ENCODE assay signal across 8 cellular contexts in the genomic region with DNA sequence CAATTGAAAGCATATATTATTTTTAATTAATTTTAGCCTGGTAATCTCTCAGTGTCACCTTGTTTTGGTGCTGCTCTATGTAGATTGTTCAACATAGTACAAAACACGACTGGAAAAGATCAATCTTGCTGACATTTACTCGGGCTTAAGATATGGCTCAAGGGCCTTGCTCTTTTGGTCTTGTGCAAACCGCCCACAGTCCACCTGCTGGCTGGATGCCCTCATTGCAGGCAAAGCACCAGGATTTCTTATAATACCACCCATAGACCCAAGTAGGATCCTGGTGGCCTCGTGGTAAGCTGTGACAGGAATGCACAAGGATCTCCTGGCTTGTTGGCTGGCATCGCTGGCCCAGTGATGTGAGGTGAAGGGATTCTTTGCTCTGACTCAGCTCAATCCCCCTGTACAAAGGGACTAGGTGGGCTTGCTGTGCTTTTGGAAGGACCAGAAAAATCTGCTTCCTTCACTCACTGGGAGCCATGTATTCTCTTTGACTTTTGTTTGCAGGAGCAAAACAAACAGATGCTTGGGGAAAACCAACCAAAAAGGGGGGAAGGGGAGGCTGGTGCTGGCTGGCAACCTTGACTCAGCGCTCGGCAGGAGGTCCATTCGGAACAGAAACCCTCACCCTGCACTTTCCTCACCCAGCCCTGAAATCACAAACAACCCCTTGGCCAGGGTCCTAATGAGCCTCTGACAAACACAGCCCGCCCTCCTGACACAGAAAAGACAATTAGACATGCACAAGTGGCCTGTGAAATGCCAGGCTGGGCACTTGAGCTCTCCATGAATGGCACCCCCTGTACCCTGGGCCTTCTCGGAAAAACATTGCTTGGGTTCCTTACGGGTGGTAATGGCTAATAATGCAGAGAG. TPM values are rescaled to one million over a fixed set of nuclear protein-coding genes. Genes with fewer than 3 reads are reported as not detected.
DNase-seq lines count a peak whose midpoint lies in the region; ATAC-seq and TF ChIP-seq lines count a peak whose summit lies in the region.

No MANE protein-coding gene starts in this region.

- DNase-seq in NCI-H526 (lab: John Stamatoyannopoulos, UW) (peak; percentile 0 to 38), NCI-H526 treated with DMSO at 0.1 percent for 48 hours (lab: John Stamatoyannopoulos, UW) (no peak), NCI-H2196 (lab: John Stamatoyannopoulos, UW; ENCODE audit: unreplicated experiment) (peak; percentile 57), activated B cell treated with CpG ODN at 0.5 μM for 24 hours (peak; percentile 57), cardiac fibroblast (ENCODE audit: low read depth in 2 of 2) (peak; percentile 55 to 71)
- peak; percentile 38 to 46 for DNase-seq in stimulated activated CD8-positive, alpha-beta memory T cell treated with anti-CD3 and anti-CD28 coated beads, Interleukin-15, amount 100 ng/mL, for 4 hours (ENCODE audit: low read depth in 2 of 2)

- no peaks in the 10 kb centered on the region for H3K36me3 Mint-ChIP-seq in activated B cell treated with CpG ODN at 0.5 μM for 24 hours (ENCODE audit: low read depth)

- no peaks in the 10 kb centered on the region for H3K27me3 ChIP-seq in liver (ENCODE audit: control insufficient read depth in 4 of 4, insufficient read depth in 4 of 4, low read length in 3 of 4)

- no peak overlapping the region for H3K27ac ChIP-seq in liver (ENCODE audit: low read depth in 1 of 2, low read length in 2 of 2)

- CTCF ChIA-PET in activated B cell treated with CpG ODN at 0.5 μM for 24 hours (lab: Charles Lee): interaction anchor here (0.6 to 1.7 kb wide), 2 partner anchors 85 to 174 kb away, joined by 3 to 11 read pairs; no protein-coding TSS in a partner anchor

- H3K4me3 Mint-ChIP-seq in activated B cell treated with CpG ODN at 0.5 μM for 24 hours: no peak overlapping the region

- POLR2A ChIA-PET in activated B cell treated with CpG ODN at 0.5 μM for 24 hours (lab: Charles Lee): no interaction called here

- peak; percentile 54 to 75 for TF ChIP-seq RAD21 in liver (IDR thresholded peaks at IDR 0.05)

- no peak overlapping the region for H3K27ac Mint-ChIP-seq in activated B cell treated with CpG ODN at 0.5 μM for 24 hours

- H3K4me1 ChIP-seq in liver (ENCODE audit: control insufficient read depth in 4 of 4, insufficient read depth in 4 of 4, low read length in 3 of 4): peaks cover 0 to 11% (median 9%) of the 10 kb centered on the region in 4 donors

- H3K27me3 Mint-ChIP-seq in activated B cell treated with CpG ODN at 0.5 μM for 24 hours: peaks cover 4% of the 10 kb centered on the region

- no peaks in the 10 kb centered on the region for H3K9me3 Mint-ChIP-seq in activated B cell treated with CpG ODN at 0.5 μM for 24 hours

- intact Hi-C loops in activated B cell treated with CpG ODN at 0.5 μM for 24 hours (cut with micrococcal nuclease): loop anchor here (1.0 kb wide), 2 partner anchors 84 to 201 kb away; no protein-coding TSS in a partner anchor

- H3K9me3 ChIP-seq in liver (ENCODE audit: control insufficient read depth in 4 of 4, low read length in 3 of 4): no peaks in the 10 kb centered on the region

- peak; percentile 86 for ATAC-seq in activated B cell treated with CpG ODN at 0.5 μM for 24 hours (ENCODE audit: low read depth)
- ATAC-seq in HG03571 (IDR thresholded peaks at IDR 0.05; ENCODE audit: unreplicated experiment): no peak

- no peaks in the 10 kb centered on the region for H3K36me3 ChIP-seq in liver (ENCODE audit: control insufficient read depth in 4 of 4, insufficient read depth in 3 of 4, low read depth in 1 of 4, low read length in 3 of 4)

- TF ChIP-seq CTCF in activated B cell treated with CpG ODN at 0.5 μM for 24 hours (IDR thresholded peaks at IDR 0.05) (no peak), cardiac fibroblast (IDR thresholded peaks at IDR 0.05; ENCODE audit: low read depth, low read length) (peak; percentile 66), liver (IDR thresholded peaks at IDR 0.05; ENCODE audit: low read depth, low read length, missing input control) (peak; percentile 63)

- 61% methylated on average over 11 of the region's 11 CpGs for WGBS in liver

- H3K4me3 ChIP-seq in cardiac fibroblast (replicated peaks in 1 of 2; ENCODE audit: low read depth in 2 of 2, low read length in 2 of 2) (no peak overlapping the region), liver (ENCODE audit: low read depth in 1 of 3, low read length in 3 of 3) (no peak overlapping the region)

- H3K4me1 Mint-ChIP-seq in activated B cell treated with CpG ODN at 0.5 μM for 24 hours: no peaks in the 10 kb centered on the region

- H3K9ac ChIP-seq in liver (ENCODE audit: low read depth in 1 of 2, low read length in 2 of 2): no peak overlapping the region

TF ChIP-seq in liver, 16 proteins besides CTCF, POLR2A, EP300 and RAD21:
- TF ChIP-seq, protein P1, sequence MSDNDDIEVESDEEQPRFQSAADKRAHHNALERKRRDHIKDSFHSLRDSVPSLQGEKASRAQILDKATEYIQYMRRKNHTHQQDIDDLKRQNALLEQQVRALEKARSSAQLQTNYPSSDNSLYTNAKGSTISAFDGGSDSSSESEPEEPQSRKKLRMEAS (IDR thresholded peaks at IDR 0.05): no peak
- TF ChIP-seq YY1 (IDR thresholded peaks at IDR 0.05): peak; percentile 16
- TF ChIP-seq JUND (IDR thresholded peaks at IDR 0.05): no peak
- no peak for TF ChIP-seq FOXA1 (IDR thresholded peaks at IDR 0.05)

RNA-seq across cellular contexts. Expression of a gene that starts 36.6 kb away (rescaled TPM):
- total RNA-seq in activated B cell treated with CpG ODN at 0.5 μM for 24 hours (16.2 and 20.1 TPM in 2 replicates), liver (1 to 10 TPM; 8.4 to 9.2 TPM)
- 10 to 100 TPM in 1 of 2 donors, 1 to 10 TPM in 1; 6.4 to 12.5 TPM for polyA plus RNA-seq in liver

RNA-seq across cellular contexts. Expression of a gene that starts 56.0 kb away (rescaled TPM):
- total RNA-seq in activated B cell treated with CpG ODN at 0.5 μM for 24 hours (0.86 and 1.0 TPM in 2 replicates), liver (1 to 10 TPM in 1 of 2 donors, under 1 TPM in 1; 0.89 to 5.5 TPM)
- 10 to 100 TPM; 23.8 to 46.7 TPM for polyA plus RNA-seq in liver
